In the genomic region with DNA sequence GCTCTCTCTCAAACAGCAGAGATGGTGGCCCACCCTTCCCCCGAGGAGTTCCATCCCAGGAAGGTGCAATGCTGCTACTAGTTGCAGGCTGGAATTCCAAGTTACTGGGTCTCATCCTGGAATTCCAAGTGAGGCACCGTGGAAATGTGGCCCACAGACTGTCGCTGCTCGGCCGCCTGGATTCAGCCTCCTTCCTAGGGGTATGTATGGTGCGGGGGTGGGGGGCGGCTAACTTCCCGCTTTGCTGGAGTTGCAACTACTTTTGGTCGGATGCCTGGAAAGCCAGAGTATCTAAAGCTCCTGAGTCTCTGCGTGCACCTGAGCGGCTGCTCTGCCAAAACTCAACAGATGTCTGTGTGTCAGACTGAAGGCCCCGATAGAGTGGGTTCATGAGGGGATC, we compare ENCODE assay signal across 20 cellular contexts.
A peak's percentile ranks its signal among the peaks of the same experiment; 100 is the strongest.
DNase-seq lines count a peak whose midpoint lies in the region; FAIRE-seq and TF ChIP-seq lines count a peak whose summit lies in the region.
"Had no signal": no experiment of that assay in that cellular context is flagged by ENCODE, and none has a peak within 500 bp of the region (broad histone marks: within the 10 kb centered on the region; RNA-seq: fewer than 3 reads in every experiment).

No MANE protein-coding gene starts in this region.

- no peak for TF ChIP-seq EP300 in suprapubic skin (IDR thresholded peaks at IDR 0.05)

- no peak for TF ChIP-seq POLR2A in suprapubic skin (IDR thresholded peaks at IDR 0.05)

- H3K4me3 ChIP-seq in kidney (ENCODE audit: low read length in 2 of 2) (no peak overlapping the region), suprapubic skin (no peak overlapping the region)
- H3K4me3 ChIP-seq: A549; BLaER1 treated with 17β-estradiol and CSF1 and Interleukin-3, amounts not matched to agents 10 nM and 100 nM; GM12878 had no signal

- H3K27ac ChIP-seq in kidney (ENCODE audit: low read depth in 2 of 2, low read length in 2 of 2): no peak overlapping the region
- no peak overlapping the region for H3K27ac ChIP-seq in suprapubic skin
- H3K27ac ChIP-seq: 22Rv1; A549; BLaER1 treated with 17β-estradiol and CSF1 and Interleukin-3, amounts not matched to agents 10 nM and 100 nM; C4-2B had no signal

- intact Hi-C loops in kidney (cut with DNase I): no loop called here

- H3K9me3 ChIP-seq in kidney (ENCODE audit: control insufficient read depth in 1 of 2, low read length in 2 of 2) (no peaks in the 10 kb centered on the region), suprapubic skin (no peaks in the 10 kb centered on the region)
- H3K9me3 ChIP-seq: A549, Caco-2 had no signal

- TF ChIP-seq CTCF in kidney (IDR thresholded peaks at IDR 0.05; ENCODE audit: borderline replicate concordance, extremely low read depth, insufficient read depth): no peak
- TF ChIP-seq CTCF in suprapubic skin (IDR thresholded peaks at IDR 0.05): no peak

- H3K27me3 ChIP-seq in suprapubic skin: no peaks in the 10 kb centered on the region

- H3K9ac ChIP-seq in kidney (ENCODE audit: low read length in 2 of 2): no peak overlapping the region
- H3K9ac ChIP-seq: BLaER1 treated with 17β-estradiol and CSF1 and Interleukin-3, amounts not matched to agents 10 nM and 100 nM had no signal

- 79% methylated on average over 12 of the region's 12 CpGs for WGBS in suprapubic skin

- no peak for FAIRE-seq in kidney (lab: Jason Lieb, UNC)
- FAIRE-seq: A549, D721Med, GM12878, GM12892, GM18507 had no signal

- no peaks in the 10 kb centered on the region for H3K36me3 ChIP-seq in kidney (ENCODE audit: control insufficient read depth in 1 of 2, insufficient read depth in 2 of 2, low read length in 2 of 2)
- H3K36me3 ChIP-seq in suprapubic skin: no peaks in the 10 kb centered on the region
- H3K36me3 ChIP-seq: BLaER1 treated with 17β-estradiol and CSF1 and Interleukin-3, amounts not matched to agents 10 nM and 100 nM had no signal

- H3K4me1 ChIP-seq in kidney (ENCODE audit: control insufficient read depth in 1 of 2, insufficient read depth in 1 of 2, low read depth in 1 of 2, low read length in 2 of 2) (no peaks in the 10 kb centered on the region), suprapubic skin (no peaks in the 10 kb centered on the region)
- H3K4me1 ChIP-seq: A549; BLaER1 treated with 17β-estradiol and CSF1 and Interleukin-3, amounts not matched to agents 10 nM and 100 nM; Caco-2 had no signal

- DNase-seq in ELF-1 (ENCODE audit: low read depth, low spot score) (peak; percentile 5), kidney (peak; percentile 56), suprapubic skin (ENCODE audit: low spot score in 2 of 2) (peak; percentile 29 to 41), NCI-H1436 (lab: John Stamatoyannopoulos, UW) (no peak), NCI-H82 (lab: John Stamatoyannopoulos, UW) (no peak)
- DNase-seq: AML-193; Caco-2; Calu3; CD4-positive, alpha-beta T cell; CD8-positive, alpha-beta T cell; DMS79 treated with DMSO at 0.1 percent for 48 hours; GDM1 had no signal

Comparison
In these comparisons a context has a peak if more than half of its experiments do, and no peak if none do; other contexts are left out.
1. DNase-seq: peak in ELF-1 (single experiment), kidney (single experiment) and suprapubic skin (2 of 2); none in NCI-H1436 (single experiment) and NCI-H82 (single experiment).